ENCODE assay signal across 16 cellular contexts in genomic region chr3:197353001-197353866, GRCh38. TPM values are rescaled to one million over a fixed set of nuclear protein-coding genes. Genes with fewer than 3 reads are reported as not detected.
DNase-seq lines count a peak whose midpoint lies in the region; ATAC-seq, FAIRE-seq and TF ChIP-seq lines count a peak whose summit lies in the region.
"Had no signal": no experiment of that assay in that cellular context is flagged by ENCODE, and none has a peak within 500 bp of the region (broad histone marks: within the 10 kb centered on the region; RNA-seq: fewer than 3 reads in every experiment).

No MANE protein-coding gene starts in this region.

- CTCF ChIA-PET in HepG2 (lab: Yijun Ruan, JAX; ENCODE audit: low intra/inter-chr PET ratio, low total read pairs) (no interaction called here), GM12878 (lab: Yijun Ruan, JAX) (interaction anchor here (1.1 kb wide), 1 partner anchor 97 kb away, joined by 4 read pairs; no protein-coding TSS in a partner anchor)

- H3K27ac ChIP-seq in HepG2 (ENCODE audit: extremely low read length, insufficient read depth, low read length) = no peak overlapping the region
- H3K27ac ChIP-seq in right lobe of liver = no peak overlapping the region
- H3K27ac ChIP-seq in GM12878 (ENCODE audit: control insufficient read depth, insufficient read depth) = no peak overlapping the region
- H3K27ac ChIP-seq in osteoblast (ENCODE audit: low read depth, low read length) = peak overlapping the region; percentile 19
- no peak overlapping the region for H3K27ac ChIP-seq in ovary
- H3K27ac ChIP-seq: tibial nerve had no signal

- no peaks in the 10 kb centered on the region for H3K9me3 ChIP-seq in HepG2 (ENCODE audit: low read length)
- H3K9me3 ChIP-seq in right lobe of liver = no peaks in the 10 kb centered on the region
- no peaks in the 10 kb centered on the region for H3K9me3 ChIP-seq in GM12878 (replicated peaks; ENCODE audit: control insufficient read depth, insufficient read depth, low read length)
- H3K9me3 ChIP-seq in osteoblast (ENCODE audit: low read depth, low read length) = no peaks in the 10 kb centered on the region
- H3K9me3 ChIP-seq in ovary = no peaks in the 10 kb centered on the region
- H3K9me3 ChIP-seq: MG63, SJSA1, tibial nerve had no signal

- H3K27me3 ChIP-seq in HepG2 (ENCODE audit: control insufficient read depth in 1 of 2, insufficient read depth in 2 of 2, low read length in 2 of 2) (no peaks in the 10 kb centered on the region), right lobe of liver (no peaks in the 10 kb centered on the region), GM12878 (replicated peaks in 1 of 2; ENCODE audit: control insufficient read depth in 2 of 2, insufficient read depth in 2 of 2, low read length in 1 of 2) (no peaks in the 10 kb centered on the region; a peak in 1 of 4 replicates), osteoblast (ENCODE audit: insufficient read depth, low read length) (peaks cover 4% of the 10 kb centered on the region), ovary (no peaks in the 10 kb centered on the region)
- H3K27me3 ChIP-seq: MG63, SJSA1, tibial nerve had no signal

- RAD21 ChIA-PET in GM12878 (lab: Charles Lee; ENCODE audit: unreplicated experiment) = interaction anchor here (1.2 kb wide), 1 partner anchor 41 kb away, joined by 3 read pairs; no protein-coding TSS in a partner anchor

- H2AFZ ChIP-seq in HepG2 (ENCODE audit: low read length) = no peak overlapping the region
- H2AFZ ChIP-seq in GM12878 (ENCODE audit: control insufficient read depth, low read depth, low read length) = no peak overlapping the region
- no peak overlapping the region for H2AFZ ChIP-seq in osteoblast (ENCODE audit: low read length)

- H3K9ac ChIP-seq in HepG2 (ENCODE audit: insufficient read depth, low read depth, low read length) (no peak overlapping the region), GM12878 (ENCODE audit: control insufficient read depth, insufficient read depth, low read length) (no peak overlapping the region)

- FAIRE-seq in HepG2 (lab: Jason Lieb, UNC) (no peak), GM12878 (lab: Jason Lieb, UNC) (no peak)

- H3K4me3 ChIP-seq in HepG2 (replicated peaks in 1 of 3; ENCODE audit: insufficient read depth in 1 of 3, low read depth in 2 of 3, low read length in 3 of 3) = no peak overlapping the region
- no peak overlapping the region for H3K4me3 ChIP-seq in right lobe of liver
- no peak overlapping the region for H3K4me3 ChIP-seq in GM12878
- H3K4me3 ChIP-seq in osteoblast (ENCODE audit: insufficient read depth, low read length) = no peak overlapping the region
- no peak overlapping the region for H3K4me3 ChIP-seq in ovary
- H3K4me3 ChIP-seq: MG63, SJSA1, tibial nerve had no signal

- no peak overlapping the region for H3K4me2 ChIP-seq in HepG2 (ENCODE audit: low read depth, low read length)
- no peak overlapping the region for H3K4me2 ChIP-seq in GM12878 (ENCODE audit: control insufficient read depth, insufficient read depth)
- H3K4me2 ChIP-seq in osteoblast (ENCODE audit: insufficient read depth, low read length) = no peak overlapping the region

- 79% methylated on average over 8 of the region's 8 CpGs for WGBS in HepG2 (ENCODE audit: low lambda C conversion rate)
- WGBS in right lobe of liver (ENCODE audit: insufficient coverage, low coverage, low lambda C conversion rate, missing lambda C conversion rate) = 38% methylated on average over 5 of the region's 8 CpGs
- WGBS in GM12878 (ENCODE audit: insufficient coverage, insufficient replicate concordance, low lambda C conversion rate, missing lambda C conversion rate) = 40% methylated on average over 8 of the region's 8 CpGs
- 53 to 69% (median 64%) methylated on average over 8 of the region's 8 CpGs for WGBS in ovary, 3 donors

- DNase-seq in HepG2 (ENCODE audit: low spot score) (no peak), right lobe of liver (no peak), GM12878 (ENCODE audit: low read depth, low spot score) (no peak), osteoblast (ENCODE audit: insufficient read length, low spot score, missing footprints) (no peak), NCI-H187 (lab: John Stamatoyannopoulos, UW) (no peak), ovary (no peak)
- DNase-seq in stimulated activated naive CD8-positive, alpha-beta T cell treated with anti-CD3 and anti-CD28 coated beads, Interleukin-15, Interleukin-2, amounts not matched to agents 100 U/mL and 50 U/mL, for 24 hours = no peak
- DNase-seq: activated CD4-positive, alpha-beta T cell treated with anti-CD3 and anti-CD28 coated beads for 1 hour; activated gamma-delta T cell; anterior cingulate cortex; NCI-H146; NCI-H446 had no signal

- POLR2A ChIA-PET in HepG2 (lab: Yijun Ruan, JAX) (interaction anchor here (1.5 to 3.3 kb wide), 3 partner anchors 11 to 55 kb away, joined by 5 to 51 read pairs (median 35); no protein-coding TSS in a partner anchor), GM12878 (lab: Charles Lee) (no interaction called here)

- TF ChIP-seq RAD21 in HepG2 (CRISPR knock-in tag; IDR thresholded peaks at IDR 0.05) (no peak), GM12878 (IDR thresholded peaks at IDR 0.05; ENCODE audit: insufficient read depth, low read depth, low read length) (no peak)

- SMC1A ChIA-PET in GM12878 (lab: Charles Lee; ENCODE audit: uncharacterized antibody, unreplicated experiment) = interaction anchor here (1.8 kb wide), 1 partner anchor 97 kb away, joined by 4 read pairs; no protein-coding TSS in a partner anchor

- H3K36me3 ChIP-seq in HepG2 (replicated peaks in 1 of 2; ENCODE audit: control insufficient read depth in 1 of 2, insufficient read depth in 2 of 2, low read length in 2 of 2) = no peaks in the 10 kb centered on the region
- H3K36me3 ChIP-seq in right lobe of liver = no peaks in the 10 kb centered on the region
- no peaks in the 10 kb centered on the region for H3K36me3 ChIP-seq in GM12878 (ENCODE audit: control insufficient read depth in 2 of 2, insufficient read depth in 2 of 2, low read length in 1 of 2)
- no peaks in the 10 kb centered on the region for H3K36me3 ChIP-seq in osteoblast (ENCODE audit: insufficient read depth, low read length)
- no peaks in the 10 kb centered on the region for H3K36me3 ChIP-seq in ovary
- H3K36me3 ChIP-seq: MG63, SJSA1, tibial nerve had no signal

- TF ChIP-seq EP300 in HepG2 (IDR thresholded peaks at IDR 0.05; ENCODE audit: low read depth in 2 of 2, low read length in 2 of 2) (no peak), HepG2 (CRISPR knock-in tag; IDR thresholded peaks at IDR 0.05; ENCODE audit: borderline replicate concordance) (no peak), GM12878 (IDR thresholded peaks at IDR 0.05; ENCODE audit: borderline replicate concordance in 1 of 2, control insufficient read depth in 1 of 2, low read depth in 2 of 2, low read length in 2 of 2) (no peak), ovary (IDR thresholded peaks at IDR 0.05) (no peak)

- peaks cover 45% of the 10 kb centered on the region for H3K4me1 ChIP-seq in HepG2 (ENCODE audit: insufficient read depth, low read length)
- no peaks in the 10 kb centered on the region for H3K4me1 ChIP-seq in right lobe of liver
- H3K4me1 ChIP-seq in GM12878 (ENCODE audit: control insufficient read depth, insufficient read depth, low read length) = peaks cover 15% of the 10 kb centered on the region
- peaks cover 27% of the 10 kb centered on the region for H3K4me1 ChIP-seq in osteoblast (ENCODE audit: insufficient read depth, low read length)
- peaks cover 13% of the 10 kb centered on the region for H3K4me1 ChIP-seq in ovary (ENCODE audit: insufficient read depth)

- intact Hi-C loops in HepG2 (cut with micrococcal nuclease; ENCODE audit: unreplicated experiment) (no loop called here), right lobe of liver (cut with DNase I) (no loop called here), GM12878 (cut with micrococcal nuclease; ENCODE audit: unreplicated experiment) (no loop called here), ovary (cut with DNase I) (no loop called here)

- BruUV-seq in HepG2 (replicated peaks; lab: Mats Ljungman, UMichigan) (no TSS peak), GM12878 (replicated peaks; lab: Mats Ljungman, UMichigan) (no TSS peak)

- no peaks in the 10 kb centered on the region for H4K20me1 ChIP-seq in HepG2 (ENCODE audit: insufficient read depth, low read length)
- H4K20me1 ChIP-seq in GM12878 (ENCODE audit: control insufficient read depth, insufficient read depth) = no peaks in the 10 kb centered on the region
- no peaks in the 10 kb centered on the region for H4K20me1 ChIP-seq in osteoblast (ENCODE audit: insufficient read depth, low read length)

- in situ Hi-C loops in HepG2 (cut with HindIII; ENCODE audit: extremely low pct_ligation_motif_present, low pct_unique_long_range_greater_than_20kb) = no loop called here
- in situ Hi-C loops in GM12878 (cut with MboI) = no loop called here

- TF ChIP-seq POLR2A in HepG2 (IDR thresholded peaks at IDR 0.05; ENCODE audit: insufficient read depth in 1 of 2, low read depth in 2 of 2, low read length in 2 of 2) (no peak), right lobe of liver (IDR thresholded peaks at IDR 0.05) (no peak), GM12878 (IDR thresholded peaks at IDR 0.05; ENCODE audit: low read depth, low read length) (no peak), ovary (IDR thresholded peaks at IDR 0.05) (no peak)

- no peak for ATAC-seq in HepG2
- no peak for ATAC-seq in right lobe of liver
- no peak for ATAC-seq in GM12878
- no peak for ATAC-seq in HG03342 (IDR thresholded peaks at IDR 0.05; ENCODE audit: unreplicated experiment)
- no peak for ATAC-seq in stimulated activated naive CD8-positive, alpha-beta T cell treated with anti-CD3 and anti-CD28 coated beads, Interleukin-15, Interleukin-2, amounts not matched to agents 100 U/mL and 50 U/mL, for 24 hours

- TF ChIP-seq CTCF in HepG2 (CRISPR knock-in tag; IDR thresholded peaks at IDR 0.05) (no peak), right lobe of liver (IDR thresholded peaks at IDR 0.05) (no peak), GM12878 (IDR thresholded peaks at IDR 0.05 in 2 of 3, conservative IDR thresholded peaks at IDR 0.05 in 1 of 3; ENCODE audit: control insufficient read depth in 2 of 3, extremely low read depth in 1 of 3, insufficient read depth in 1 of 3, low read depth in 3 of 3, low read length in 3 of 3) (no peak), osteoblast (IDR thresholded peaks at IDR 0.05; ENCODE audit: extremely low read depth, low read depth, low read length) (no peak), ovary (IDR thresholded peaks at IDR 0.05) (no peak)

- H3K79me2 ChIP-seq in HepG2 (ENCODE audit: insufficient read depth, low read length) (no peaks in the 10 kb centered on the region), GM12878 (ENCODE audit: control insufficient read depth, insufficient read depth, low read length) (no peaks in the 10 kb centered on the region), osteoblast (ENCODE audit: insufficient read depth, low read length) (no peaks in the 10 kb centered on the region)

RNA-seq across cellular contexts. Expression of gene DLG1, which starts 54.8 kb away (rescaled TPM):
- 104 and 105 TPM in 2 replicates for total RNA-seq in HepG2 (2016; rRNA removed; fragmentation: Illumina TruSeq; extraction: Trizol)
- total RNA-seq in HepG2 (2016; cell fraction: cytosol; rRNA removed; fragmentation: Illumina TruSeq; extraction: Trizol; ENCODE audit: low read depth) = 40.0 and 44.2 TPM in 2 replicates
- total RNA-seq in HepG2 (2016; cell fraction: insoluble cytoplasmic fraction; rRNA removed; fragmentation: Illumina TruSeq; extraction: Trizol) = 102 and 106 TPM in 2 replicates
- 33.5 and 37.5 TPM in 2 replicates for total RNA-seq in HepG2 (2016; cell fraction: membrane; rRNA removed; fragmentation: Illumina TruSeq; extraction: Trizol)
- total RNA-seq in HepG2 (2016; cell fraction: nucleus; rRNA removed; fragmentation: Illumina TruSeq; extraction: Trizol) = 208 and 219 TPM in 2 replicates
- polyA plus RNA-seq in HepG2 (2011; rRNA removed) = 30.4 and 30.5 TPM in 2 replicates
- 7.7 and 13.1 TPM in 2 replicates for polyA plus RNA-seq in HepG2 (2011; cell fraction: cytosol; rRNA removed)
- 38.0 and 75.0 TPM in 2 replicates for polyA plus RNA-seq in HepG2 (2011; cell fraction: nucleus; rRNA removed)
- polyA plus RNA-seq in HepG2 (2012) = 34.1 and 38.3 TPM in 2 replicates
- polyA plus RNA-seq in HepG2 (2016; cell fraction: cytosol; fragmentation: Illumina TruSeq; extraction: Trizol; ENCODE audit: low read depth) = 3.7 and 3.9 TPM in 2 replicates
- 67.8 and 68.9 TPM in 2 replicates for polyA plus RNA-seq in HepG2 (2016; cell fraction: insoluble cytoplasmic fraction; fragmentation: Illumina TruSeq; extraction: Trizol; ENCODE audit: low read depth)
- polyA plus RNA-seq in HepG2 (2016; cell fraction: membrane; fragmentation: Illumina TruSeq; extraction: Trizol; ENCODE audit: low read depth) = 10.5 and 12.7 TPM in 2 replicates
- polyA plus RNA-seq in HepG2 (2016; cell fraction: nucleus; fragmentation: Illumina TruSeq; extraction: Trizol; ENCODE audit: insufficient read depth, low read depth) = 110 and 123 TPM in 2 replicates
- polyA minus RNA-seq in HepG2 (2011; rRNA and poly(A)+ RNA removed; ENCODE audit: low replicate concordance) = 42.3 and 46.0 TPM in 2 replicates
- 23.2 and 29.7 TPM in 2 replicates for polyA minus RNA-seq in HepG2 (2011; cell fraction: cytosol; rRNA and poly(A)+ RNA removed)
- 241 and 244 TPM in 2 replicates for polyA minus RNA-seq in HepG2 (2011; cell fraction: nucleus; rRNA and poly(A)+ RNA removed)
- 10 to 100 TPM; 36.1 to 50.2 (median 44.2) TPM for total RNA-seq in right lobe of liver
- 221 and 244 TPM in 2 replicates for total RNA-seq in GM12878 (2013; cell fraction: nucleolus; rRNA removed)
- 44.8 and 51.9 TPM in 2 replicates for total RNA-seq in GM12878 (2014; rRNA removed)
- 52.0 and 55.7 TPM in 2 replicates for total RNA-seq in GM12878 (2014; rRNA removed; fragmentation: Illumina TruSeq; extraction: Trizol)
- 60.6 and 62.4 TPM in 2 replicates for total RNA-seq in GM12878 (2021)
- 17.7 TPM for polyA plus RNA-seq in GM12878 (2011; ENCODE audit: low read depth)
- 35.8 and 49.9 TPM in 2 replicates for polyA plus RNA-seq in GM12878 (2011; rRNA removed)
- polyA plus RNA-seq in GM12878 (2011; cell fraction: cytosol; rRNA removed) = 9.7 and 15.1 TPM in 2 replicates
- polyA plus RNA-seq in GM12878 (2011; cell fraction: nucleus; rRNA removed) = 34.9 and 36.7 TPM in 2 replicates
- polyA plus RNA-seq in GM12878 (2012) = 26.2 and 28.2 TPM in 2 replicates
- polyA plus RNA-seq in GM12878 (2014; fragmentation: Illumina TruSeq; extraction: Trizol) = 63.1 and 85.3 TPM in 2 replicates
- polyA plus RNA-seq in GM12878 (2014; fragmentation: Nextera tagmentation; extraction: Ambion mirVana) = 10 to 100 TPM in 1 of 2 experiments, 1 to 10 TPM in 1; 9.2 to 10.0 TPM
- 31.4 and 32.1 TPM in 2 replicates for polyA plus RNA-seq in GM12878 (2014; rRNA removed)
- polyA plus RNA-seq in GM12878 (2016; fragmentation: Nextera tagmentation; extraction: Ambion mirVana) = 10 to 100 TPM; 40.1 to 40.2 TPM
- polyA minus RNA-seq in GM12878 (2011; rRNA and poly(A)+ RNA removed) = 42.0 and 54.8 TPM in 2 replicates
- 14.3 and 17.5 TPM in 2 replicates for polyA minus RNA-seq in GM12878 (2011; cell fraction: cytosol; rRNA and poly(A)+ RNA removed)
- 60.3 and 99.5 TPM in 2 replicates for polyA minus RNA-seq in GM12878 (2011; cell fraction: nucleus; rRNA and poly(A)+ RNA removed)
- 76.6 and 79.3 TPM in 2 replicates for total RNA-seq in osteoblast
- 10 to 100 TPM; 44.8 to 99.1 (median 69.9) TPM for total RNA-seq in ovary
- polyA plus RNA-seq in ovary = 10 to 100 TPM; 20.5 to 41.1 TPM

Comparison
In these comparisons a context has a peak if more than half of its experiments do, and no peak if none do; other contexts are left out.
1. Of the 75 proteins assayed by ChIP-seq in both HepG2 and GM12878: peak only in HepG2: CHD4; only in GM12878: PBX3; in both: none; in neither: 73.